Comparison of ENCODE assay signal across 1 cellular context in genomic region chr22:39537981-39538380, GRCh38.
A peak's percentile ranks its signal among the peaks of the same experiment; 100 is the strongest.
TF ChIP-seq lines count a peak whose summit lies in the region.

No MANE protein-coding gene starts in this region.

TF ChIP-seq in HepG2, 621 proteins besides CTCF, POLR2A, EP300 and RAD21:
- TF ChIP-seq ZNF709 (CRISPR knock-in tag; IDR thresholded peaks at IDR 0.05) (no peak), ZNF777 (CRISPR knock-in tag; IDR thresholded peaks at IDR 0.05) (no peak), RFX1 (IDR thresholded peaks at IDR 0.05) (peak; percentile 39; the same call in 1 of the 2 replicates), ZSCAN30 (CRISPR knock-in tag; IDR thresholded peaks at IDR 0.05) (no peak), ZSCAN31 (CRISPR knock-in tag; IDR thresholded peaks at IDR 0.05; ENCODE audit: low read depth) (no peak), PITX1 (CRISPR knock-in tag; IDR thresholded peaks at IDR 0.05) (no peak)
- TF ChIP-seq, protein P1, sequence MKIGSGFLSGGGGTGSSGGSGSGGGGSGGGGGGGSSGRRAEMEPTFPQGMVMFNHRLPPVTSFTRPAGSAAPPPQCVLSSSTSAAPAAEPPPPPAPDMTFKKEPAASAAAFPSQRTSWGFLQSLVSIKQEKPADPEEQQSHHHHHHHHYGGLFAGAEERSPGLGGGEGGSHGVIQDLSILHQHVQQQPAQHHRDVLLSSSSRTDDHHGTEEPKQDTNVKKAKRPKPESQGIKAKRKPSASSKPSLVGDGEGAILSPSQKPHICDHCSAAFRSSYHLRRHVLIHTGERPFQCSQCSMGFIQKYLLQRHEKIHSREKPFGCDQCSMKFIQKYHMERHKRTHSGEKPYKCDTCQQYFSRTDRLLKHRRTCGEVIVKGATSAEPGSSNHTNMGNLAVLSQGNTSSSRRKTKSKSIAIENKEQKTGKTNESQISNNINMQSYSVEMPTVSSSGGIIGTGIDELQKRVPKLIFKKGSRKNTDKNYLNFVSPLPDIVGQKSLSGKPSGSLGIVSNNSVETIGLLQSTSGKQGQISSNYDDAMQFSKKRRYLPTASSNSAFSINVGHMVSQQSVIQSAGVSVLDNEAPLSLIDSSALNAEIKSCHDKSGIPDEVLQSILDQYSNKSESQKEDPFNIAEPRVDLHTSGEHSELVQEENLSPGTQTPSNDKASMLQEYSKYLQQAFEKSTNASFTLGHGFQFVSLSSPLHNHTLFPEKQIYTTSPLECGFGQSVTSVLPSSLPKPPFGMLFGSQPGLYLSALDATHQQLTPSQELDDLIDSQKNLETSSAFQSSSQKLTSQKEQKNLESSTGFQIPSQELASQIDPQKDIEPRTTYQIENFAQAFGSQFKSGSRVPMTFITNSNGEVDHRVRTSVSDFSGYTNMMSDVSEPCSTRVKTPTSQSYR (CRISPR knock-in tag; IDR thresholded peaks at IDR 0.05; ENCODE audit: borderline replicate concordance), result no peak
